ENCODE assay signal across 16 cellular contexts in the genomic region with DNA sequence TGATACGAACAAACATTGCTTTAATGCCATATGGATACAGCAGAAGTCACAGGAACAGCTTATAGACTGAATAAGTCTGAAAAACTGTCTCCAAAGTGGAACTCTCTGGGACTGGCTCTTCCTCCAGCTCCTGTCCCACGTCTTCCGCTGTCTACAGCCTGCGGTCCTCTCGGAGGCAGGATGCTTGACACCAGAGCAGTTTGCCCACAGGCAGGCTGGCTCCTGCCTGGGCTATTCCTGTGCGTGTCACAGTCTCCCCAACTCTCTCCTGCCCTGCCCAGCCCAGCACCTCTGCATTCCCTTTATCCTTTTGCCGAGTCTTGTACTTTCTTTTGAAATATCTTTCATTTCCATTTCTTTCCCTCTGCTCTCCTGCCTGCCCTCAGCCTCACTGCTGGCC.
DNase-seq lines count a peak whose midpoint lies in the region; ATAC-seq and TF ChIP-seq lines count a peak whose summit lies in the region.
"Had no signal": no experiment of that assay in that cellular context is flagged by ENCODE, and none has a peak within 500 bp of the region (broad histone marks: within the 10 kb centered on the region; RNA-seq: fewer than 3 reads in every experiment).

No MANE protein-coding gene starts in this region.

- no peaks in the 10 kb centered on the region for H3K9me3 Mint-ChIP-seq in activated naive CD8-positive, alpha-beta T cell treated with anti-CD3 and anti-CD28 coated beads for 36 hours
- no peaks in the 10 kb centered on the region for H3K9me3 Mint-ChIP-seq in activated naive CD8-positive, alpha-beta T cell treated with anti-CD3 and anti-CD28 coated beads, Interleukin-2, amount 50 U/mL, for 24 hours
- peaks cover 15% of the 10 kb centered on the region for H3K9me3 Mint-ChIP-seq in glutamatergic neuron (ENCODE audit: unreplicated experiment)
- H3K9me3 Mint-ChIP-seq in H9, result no peaks in the 10 kb centered on the region
- H3K9me3 Mint-ChIP-seq: CD8-positive, alpha-beta T cell had no signal

- H3K14ac ChIP-seq in H9 (ENCODE audit: insufficient read depth, low read length), result no peak overlapping the region

- no peak overlapping the region for H2BK15ac ChIP-seq in H9 (ENCODE audit: low read depth, low read length)

- no peaks in the 10 kb centered on the region for H3K79me2 ChIP-seq in H9 (ENCODE audit: insufficient read depth, low read length)

- no peak overlapping the region for H2AK5ac ChIP-seq in H9 (ENCODE audit: insufficient read length, low read length)

- H3K56ac ChIP-seq in H9 (ENCODE audit: insufficient read length, low read depth, low read length), result no peak overlapping the region

- no peak overlapping the region for H3K4me3 ChIP-seq in suprapubic skin
- H3K4me3 ChIP-seq in lower leg skin (ENCODE audit: low read depth, poor library complexity, severe bottlenecking), result no peak overlapping the region
- H3K4me3 ChIP-seq: A549, HAP-1 had no signal

- no peak overlapping the region for H3K4me2 ChIP-seq in H9 (ENCODE audit: insufficient read depth, insufficient read length, low read length)
- H3K4me2 ChIP-seq: A549 had no signal

- no peaks in the 10 kb centered on the region for H3K4me1 Mint-ChIP-seq in activated naive CD8-positive, alpha-beta T cell treated with anti-CD3 and anti-CD28 coated beads for 36 hours
- H3K4me1 Mint-ChIP-seq in activated naive CD8-positive, alpha-beta T cell treated with anti-CD3 and anti-CD28 coated beads, Interleukin-2, amount 50 U/mL, for 24 hours, result no peaks in the 10 kb centered on the region
- H3K4me1 Mint-ChIP-seq in glutamatergic neuron (ENCODE audit: low read depth, unreplicated experiment) (peaks cover 37% of the 10 kb centered on the region), H9 (peaks cover 34 to 41% of the 10 kb centered on the region in 2 experiments)

- H3K27me3 ChIP-seq in suprapubic skin (no peaks in the 10 kb centered on the region), H9 (ENCODE audit: insufficient read depth, low read length) (no peaks in the 10 kb centered on the region)

- peak overlapping the region; percentile 27 for H3K27ac ChIP-seq in suprapubic skin
- no peak overlapping the region for H3K27ac ChIP-seq in H9 (ENCODE audit: insufficient read length, low read depth, low read length)
- H3K27ac ChIP-seq: 22Rv1, A549 had no signal

- H2BK120ac ChIP-seq in H9 (ENCODE audit: low read depth, low read length, poor library complexity, severe bottlenecking), result no peak overlapping the region

- H3K4me3 Mint-ChIP-seq in activated naive CD8-positive, alpha-beta T cell treated with anti-CD3 and anti-CD28 coated beads for 36 hours, result no peak overlapping the region
- no peak overlapping the region for H3K4me3 Mint-ChIP-seq in activated naive CD8-positive, alpha-beta T cell treated with anti-CD3 and anti-CD28 coated beads, Interleukin-2, amount 50 U/mL, for 24 hours
- H3K4me3 Mint-ChIP-seq in glutamatergic neuron (ENCODE audit: unreplicated experiment) (peak overlapping the region; percentile 79), H9 (no peak overlapping the region)
- H3K4me3 Mint-ChIP-seq: CD8-positive, alpha-beta T cell had no signal

- H3K23me2 ChIP-seq in H9 (ENCODE audit: insufficient read length, low read depth, low read length, poor library complexity, severe bottlenecking), result no peaks in the 10 kb centered on the region

- intact Hi-C loops in lower leg skin (cut with DNase I; ENCODE audit: low total_unique reads), result no loop called here

- no peak for TF ChIP-seq CTCF in glutamatergic neuron (IDR thresholded peaks at IDR 0.05; ENCODE audit: partially characterized antibody, unreplicated experiment)
- no peak for TF ChIP-seq CTCF in suprapubic skin (IDR thresholded peaks at IDR 0.05)
- TF ChIP-seq CTCF in H9 (conservative IDR thresholded peaks at IDR 0.05), result no peak
- TF ChIP-seq CTCF in lower leg skin (IDR thresholded peaks at IDR 0.05), result no peak

- H3K36me3 Mint-ChIP-seq in activated naive CD8-positive, alpha-beta T cell treated with anti-CD3 and anti-CD28 coated beads for 36 hours, result no peaks in the 10 kb centered on the region
- H3K36me3 Mint-ChIP-seq in activated naive CD8-positive, alpha-beta T cell treated with anti-CD3 and anti-CD28 coated beads, Interleukin-2, amount 50 U/mL, for 24 hours (ENCODE audit: low read depth), result no peaks in the 10 kb centered on the region
- H3K36me3 Mint-ChIP-seq in glutamatergic neuron (ENCODE audit: unreplicated experiment), result peaks cover 11% of the 10 kb centered on the region
- no peaks in the 10 kb centered on the region for H3K36me3 Mint-ChIP-seq in H9 (ENCODE audit: insufficient read depth in 1 of 3, low read depth in 3 of 3)
- H3K36me3 Mint-ChIP-seq: CD8-positive, alpha-beta T cell had no signal

- WGBS in suprapubic skin, result 57% methylated on average over 7 of the region's 7 CpGs
- no CpG with 5 or more reads among the region's 7 CpGs for WGBS in H9 (ENCODE audit: extremely low coverage, insufficient read length, low lambda C conversion rate)
- WGBS in lower leg skin, 2 donors, result 65 to 78% methylated on average over 7 of the region's 7 CpGs

- H3K18ac ChIP-seq in H9 (ENCODE audit: insufficient read length, low read depth, low read length), result no peak overlapping the region

- H4K5ac ChIP-seq in H9 (ENCODE audit: insufficient read length, low read depth, low read length), result no peak overlapping the region

- no peak overlapping the region for H4K8ac ChIP-seq in H9 (replicated peaks; ENCODE audit: insufficient read length, low read depth, low read length)

- H2BK20ac ChIP-seq in H9 (ENCODE audit: low read depth, low read length, poor library complexity, severe bottlenecking), result no peak overlapping the region

- no peaks in the 10 kb centered on the region for H3K9me3 ChIP-seq in suprapubic skin
- H3K9me3 ChIP-seq in H9 (ENCODE audit: control insufficient read depth, low read depth, low read length), result no peaks in the 10 kb centered on the region
- H3K9me3 ChIP-seq: A549, HAP-1 had no signal

- no peak for DNase-seq in activated naive CD8-positive, alpha-beta T cell treated with anti-CD3 and anti-CD28 coated beads for 36 hours
- no peak for DNase-seq in activated naive CD8-positive, alpha-beta T cell treated with anti-CD3 and anti-CD28 coated beads, Interleukin-2, amount 50 U/mL, for 24 hours
- DNase-seq in glutamatergic neuron, result no peak
- DNase-seq in suprapubic skin (ENCODE audit: low spot score in 2 of 2), result no peak
- no peak for DNase-seq in H9
- no peak for DNase-seq in activated CD4-positive, CD25-positive, alpha-beta regulatory T cell (lab: John Stamatoyannopoulos, UW)
- no peak for DNase-seq in lower leg skin (ENCODE audit: low spot score in 2 of 2)
- DNase-seq: AML-193; Calu3; CD8-positive, alpha-beta T cell; DMS79 treated with DMSO at 0.1 percent for 48 hours; GF-D8 had no signal

- TF ChIP-seq EP300 in suprapubic skin (IDR thresholded peaks at IDR 0.05), result no peak

- H2BK5ac ChIP-seq in H9 (ENCODE audit: insufficient read length, low read length), result no peak overlapping the region

- H3K27me3 Mint-ChIP-seq in activated naive CD8-positive, alpha-beta T cell treated with anti-CD3 and anti-CD28 coated beads for 36 hours, result peaks cover 6% of the 10 kb centered on the region
- peaks cover 7% of the 10 kb centered on the region for H3K27me3 Mint-ChIP-seq in activated naive CD8-positive, alpha-beta T cell treated with anti-CD3 and anti-CD28 coated beads, Interleukin-2, amount 50 U/mL, for 24 hours
- H3K27me3 Mint-ChIP-seq in glutamatergic neuron (ENCODE audit: unreplicated experiment) (peaks cover 14% of the 10 kb centered on the region), H9 (ENCODE audit: low read depth) (no peaks in the 10 kb centered on the region)

- H3K79me1 ChIP-seq in H9 (ENCODE audit: insufficient read depth, low read depth, low read length, poor library complexity, severe bottlenecking), result no peaks in the 10 kb centered on the region

- H3K4ac ChIP-seq in H9 (ENCODE audit: low read depth, low read length), result no peak overlapping the region

- H3K4me1 ChIP-seq in suprapubic skin, result peaks cover 24% of the 10 kb centered on the region
- H3K4me1 ChIP-seq in H9 (ENCODE audit: insufficient read depth, low read length), result peaks cover 12% of the 10 kb centered on the region; the same call in 1 of the 2 replicates
- H3K4me1 ChIP-seq: HAP-1 had no signal

- H3K36me3 ChIP-seq in suprapubic skin, result no peaks in the 10 kb centered on the region
- H3K36me3 ChIP-seq: HAP-1 had no signal

- no peaks in the 10 kb centered on the region for H4K20me1 ChIP-seq in H9 (ENCODE audit: control insufficient read depth, insufficient read depth, insufficient read length)

- no peak overlapping the region for H2BK12ac ChIP-seq in H9 (ENCODE audit: insufficient read length, low read depth, low read length)

- H4K91ac ChIP-seq in H9 (ENCODE audit: insufficient read length, low read depth, low read length), result no peak overlapping the region

- no peak for TF ChIP-seq POLR2A in suprapubic skin (IDR thresholded peaks at IDR 0.05)
- TF ChIP-seq POLR2A in lower leg skin (IDR thresholded peaks at IDR 0.05), result no peak

- H3K9ac ChIP-seq in H9 (ENCODE audit: extremely low read depth, insufficient read length, low read length), result no peak overlapping the region

- no peak overlapping the region for H2AFZ ChIP-seq in H9 (ENCODE audit: low read length)

- no peak overlapping the region for H3T11ph ChIP-seq in H9 (ENCODE audit: low read length)

- H3K23ac ChIP-seq in H9 (ENCODE audit: insufficient read length, low read depth, low read length), result no peak overlapping the region

- no peak for ATAC-seq in activated naive CD8-positive, alpha-beta T cell treated with anti-CD3 and anti-CD28 coated beads, Interleukin-2, amount 50 U/mL, for 24 hours
- ATAC-seq in esophagus mucosa, result peak; percentile 64
- ATAC-seq: A549; CD8-positive, alpha-beta T cell had no signal

- H3K27ac Mint-ChIP-seq in activated naive CD8-positive, alpha-beta T cell treated with anti-CD3 and anti-CD28 coated beads for 36 hours, result peak overlapping the region; percentile 14
- no peak overlapping the region for H3K27ac Mint-ChIP-seq in activated naive CD8-positive, alpha-beta T cell treated with anti-CD3 and anti-CD28 coated beads, Interleukin-2, amount 50 U/mL, for 24 hours
- H3K27ac Mint-ChIP-seq in glutamatergic neuron (ENCODE audit: unreplicated experiment), result peak overlapping the region; percentile 88
- H3K27ac Mint-ChIP-seq in H9, result no peak overlapping the region
- H3K27ac Mint-ChIP-seq: CD8-positive, alpha-beta T cell had no signal

Comparison
In these comparisons a context has a peak if more than half of its experiments do, and no peak if none do; other contexts are left out.
1. H3K27ac Mint-ChIP-seq: peak in activated naive CD8-positive, alpha-beta T cell treated with anti-CD3 and anti-CD28 coated beads for 36 hours (single experiment) and glutamatergic neuron (single experiment); none in activated naive CD8-positive, alpha-beta T cell treated with anti-CD3 and anti-CD28 coated beads, Interleukin-2, amount 50 U/mL, for 24 hours (single experiment) and H9 (0 of 3).